5 cellular contexts compared by ENCODE assay signal in the genomic region with DNA sequence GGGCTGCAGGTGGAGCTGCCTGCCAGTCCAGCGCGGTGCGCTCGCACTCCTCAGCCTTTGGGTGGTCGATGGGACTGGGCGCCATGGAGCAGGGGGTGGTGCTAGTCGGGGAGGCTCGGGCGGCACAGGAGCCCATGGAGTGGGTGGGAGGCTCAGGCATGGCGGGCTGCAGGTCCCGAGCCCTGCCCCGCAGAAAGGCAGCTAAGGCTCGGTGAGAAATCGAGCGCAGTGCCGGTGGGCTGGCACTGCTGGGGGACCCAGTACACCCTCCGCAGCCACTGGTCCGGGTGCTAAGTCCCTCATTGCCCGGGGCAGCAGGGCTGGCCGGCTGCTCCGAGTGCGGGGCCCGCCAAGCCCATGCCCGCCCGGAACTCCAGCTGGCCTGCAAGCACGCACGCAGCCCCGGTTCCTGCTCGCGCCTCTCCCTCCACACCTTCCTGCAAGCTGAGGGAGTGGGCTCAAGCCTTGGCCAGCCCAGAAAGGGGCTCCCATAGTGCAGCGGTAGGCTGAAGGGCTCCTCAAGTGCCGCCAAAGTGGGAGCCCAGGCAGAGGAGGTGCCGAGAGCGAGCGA. TPM values are rescaled to one million over a fixed set of nuclear protein-coding genes. Genes with fewer than 3 reads are reported as not detected.
DNase-seq lines count a peak whose midpoint lies in the region; ATAC-seq and TF ChIP-seq lines count a peak whose summit lies in the region.
"Not testable (repeated sequence)": the region's sequence is repeated elsewhere in the genome, so short reads cannot be mapped to it uniquely, and the experiment has no call there.

No MANE protein-coding gene starts in this region.

- H3K27me3 Mint-ChIP-seq in GM23338 (ENCODE audit: insufficient read depth, low read depth, poor library complexity); WTC11 (ENCODE audit: low read depth); type B pancreatic cell: not testable (repeated sequence)

- H3K4me1 ChIP-seq in GM23338 (ENCODE audit: insufficient read depth); Loucy (ENCODE audit: insufficient read depth, low read length, poor library complexity, severe bottlenecking): not testable (repeated sequence)
- H3K4me1 ChIP-seq in spleen, result peaks cover 0 to 12% (median 7%) of the 10 kb centered on the region in 6 donors

- H3K9ac ChIP-seq in Loucy (ENCODE audit: low read depth, low read length, poor library complexity, severe bottlenecking), result not testable (repeated sequence)

- H3K36me3 Mint-ChIP-seq in GM23338 (ENCODE audit: low read depth); WTC11; type B pancreatic cell: not testable (repeated sequence)

- CTCF ChIA-PET in WTC11 (lab: Charles Lee), result not testable (repeated sequence)

- not testable (repeated sequence) for H3K4me3 Mint-ChIP-seq in GM23338, WTC11, type B pancreatic cell

- 93 to 98% (median 94%) methylated on average over 18 to 34 of the region's 35 CpGs for WGBS in spleen, 5 donors

- not testable (repeated sequence) for H3K27ac ChIP-seq in GM23338 (ENCODE audit: low read depth); spleen

- intact Hi-C loops in spleen (cut with DNase I; ENCODE audit: low total_unique reads), result not testable (repeated sequence)

- H3K9me2 ChIP-seq in GM23338 (ENCODE audit: insufficient read depth); Loucy (replicated peaks; ENCODE audit: low read depth, low read length): not testable (repeated sequence)

- POLR2A ChIA-PET in WTC11 (lab: Charles Lee), result not testable (repeated sequence)

- TF ChIP-seq CTCF in GM23338 (conservative IDR thresholded peaks at IDR 0.05; ENCODE audit: low read depth in 2 of 2), result 0 out of 4 replicates have a peak, but pooled peaks of 1 of the 2 experiments have one; percentile 4
- TF ChIP-seq CTCF in Loucy (conservative IDR thresholded peaks at IDR 0.05; ENCODE audit: low read length); WTC11 (IDR thresholded peaks at IDR 0.05); spleen (IDR thresholded peaks at IDR 0.05 in 8 of 11, conservative IDR thresholded peaks at IDR 0.05 in 3 of 11); type B pancreatic cell (conservative IDR thresholded peaks at IDR 0.05): not testable (repeated sequence)

- DNase-seq in GM23338 (ENCODE audit: low spot score); WTC11 (ENCODE audit: low spot score): not testable (repeated sequence)
- peak; percentile 71 for DNase-seq in spleen
- DNase-seq in type B pancreatic cell (ENCODE audit: extremely low spot score, unreplicated experiment), result peak; percentile 60

- not testable (repeated sequence) for H3K4me1 Mint-ChIP-seq in GM23338; WTC11; type B pancreatic cell (ENCODE audit: unreplicated experiment)

- not testable (repeated sequence) for H3F3A ChIP-seq in GM23338 (replicated peaks; ENCODE audit: low read depth); Loucy (ENCODE audit: low read depth)

- not testable (repeated sequence) for TF ChIP-seq POLR2A in spleen (IDR thresholded peaks at IDR 0.05)

- not testable (repeated sequence) for H3K27me3 ChIP-seq in GM23338 (ENCODE audit: insufficient read depth); Loucy (ENCODE audit: insufficient read depth, low read length, poor library complexity, severe bottlenecking); spleen (replicated peaks in 1 of 7)

- H3K4me2 ChIP-seq in GM23338, result not testable (repeated sequence)
- H3K4me2 ChIP-seq in Loucy (ENCODE audit: low read depth, low read length, poor library complexity, severe bottlenecking), result peak overlapping the region; percentile 72

- not testable (repeated sequence) for H3K9me3 ChIP-seq in Loucy (ENCODE audit: insufficient read depth, low read depth, low read length); spleen

- H3K27ac Mint-ChIP-seq in GM23338, WTC11, type B pancreatic cell: not testable (repeated sequence)

- H3K9me3 Mint-ChIP-seq in GM23338, type B pancreatic cell: not testable (repeated sequence)
- peaks cover 12% of the 10 kb centered on the region for H3K9me3 Mint-ChIP-seq in WTC11

- H3K79me2 ChIP-seq in GM23338 (replicated peaks; ENCODE audit: insufficient read depth); Loucy (ENCODE audit: insufficient read depth, low read length): not testable (repeated sequence)

- H3K4me3 ChIP-seq in GM23338, spleen: not testable (repeated sequence)
- H3K4me3 ChIP-seq in Loucy (ENCODE audit: low read length, poor library complexity, severe bottlenecking), result peak overlapping the region; percentile 68

- not testable (repeated sequence) for H3K36me3 ChIP-seq in GM23338 (ENCODE audit: insufficient read depth); Loucy (ENCODE audit: insufficient read depth, low read length); spleen

- H4K20me1 ChIP-seq in GM23338 (replicated peaks; ENCODE audit: insufficient read depth); Loucy (ENCODE audit: insufficient read depth, low read length, poor library complexity, severe bottlenecking): not testable (repeated sequence)

- peak overlapping the region; percentile 52; the same call in 1 of the 2 replicates for H2AFZ ChIP-seq in GM23338
- H2AFZ ChIP-seq in Loucy (ENCODE audit: low read length), result not testable (repeated sequence)

- ATAC-seq in GM23338, WTC11: not testable (repeated sequence)

TF ChIP-seq in WTC11, 78 proteins besides CTCF, POLR2A, EP300 and RAD21:
- TF ChIP-seq, protein P1, sequence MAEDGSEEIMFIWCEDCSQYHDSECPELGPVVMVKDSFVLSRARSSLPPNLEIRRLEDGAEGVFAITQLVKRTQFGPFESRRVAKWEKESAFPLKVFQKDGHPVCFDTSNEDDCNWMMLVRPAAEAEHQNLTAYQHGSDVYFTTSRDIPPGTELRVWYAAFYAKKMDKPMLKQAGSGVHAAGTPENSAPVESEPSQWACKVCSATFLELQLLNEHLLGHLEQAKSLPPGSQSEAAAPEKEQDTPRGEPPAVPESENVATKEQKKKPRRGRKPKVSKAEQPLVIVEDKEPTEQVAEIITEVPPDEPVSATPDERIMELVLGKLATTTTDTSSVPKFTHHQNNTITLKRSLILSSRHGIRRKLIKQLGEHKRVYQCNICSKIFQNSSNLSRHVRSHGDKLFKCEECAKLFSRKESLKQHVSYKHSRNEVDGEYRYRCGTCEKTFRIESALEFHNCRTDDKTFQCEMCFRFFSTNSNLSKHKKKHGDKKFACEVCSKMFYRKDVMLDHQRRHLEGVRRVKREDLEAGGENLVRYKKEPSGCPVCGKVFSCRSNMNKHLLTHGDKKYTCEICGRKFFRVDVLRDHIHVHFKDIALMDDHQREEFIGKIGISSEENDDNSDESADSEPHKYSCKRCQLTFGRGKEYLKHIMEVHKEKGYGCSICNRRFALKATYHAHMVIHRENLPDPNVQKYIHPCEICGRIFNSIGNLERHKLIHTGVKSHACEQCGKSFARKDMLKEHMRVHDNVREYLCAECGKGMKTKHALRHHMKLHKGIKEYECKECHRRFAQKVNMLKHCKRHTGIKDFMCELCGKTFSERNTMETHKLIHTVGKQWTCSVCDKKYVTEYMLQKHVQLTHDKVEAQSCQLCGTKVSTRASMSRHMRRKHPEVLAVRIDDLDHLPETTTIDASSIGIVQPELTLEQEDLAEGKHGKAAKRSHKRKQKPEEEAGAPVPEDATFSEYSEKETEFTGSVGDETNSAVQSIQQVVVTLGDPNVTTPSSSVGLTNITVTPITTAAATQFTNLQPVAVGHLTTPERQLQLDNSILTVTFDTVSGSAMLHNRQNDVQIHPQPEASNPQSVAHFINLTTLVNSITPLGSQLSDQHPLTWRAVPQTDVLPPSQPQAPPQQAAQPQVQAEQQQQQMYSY (CRISPR knock-in tag; IDR thresholded peaks at IDR 0.05), result 0 out of 2 replicates have a peak, but pooled peaks have one; percentile 33
- 0 out of 2 replicates have a peak, but pooled peaks have one; percentile 31 for TF ChIP-seq NFYB (CRISPR knock-in tag; conservative IDR thresholded peaks at IDR 0.05; ENCODE audit: low read depth)

RNA-seq across cellular contexts. Expression of a gene that starts 49.5 kb away (rescaled TPM):
- total RNA-seq in GM23338 (2014; rRNA removed; shearing (Covaris generic)), result 86.5 and 100 TPM in 2 replicates
- polyA plus RNA-seq in GM23338 (2016; fragmentation: Nextera tagmentation; extraction: Ambion mirVana) (21.7 and 34.3 TPM in 2 replicates), spleen (10 to 100 TPM; 16.0 to 25.5 (median 19.6) TPM)
- total RNA-seq in WTC11 (2021) (69.8 to 71.1 TPM (median 70.5 TPM) in 3 replicates), spleen (100 to 1,000 TPM; 128 to 173 (median 154) TPM), type B pancreatic cell (ENCODE audit: low replicate concordance) (68.1 and 75.1 TPM in 2 replicates)
